In genomic region chr10:119103687-119104652, GRCh38 we compare ENCODE assay signal across 8 cellular contexts. TPM values are rescaled to one million over a fixed set of nuclear protein-coding genes. Genes with fewer than 3 reads are reported as not detected.
DNase-seq lines count a peak whose midpoint lies in the region; ATAC-seq and TF ChIP-seq lines count a peak whose summit lies in the region.

Gene DENND10 (plus strand): TSS chr10:119104113. CDS start chr10:119104143, 30 bp downstream.

- no peak for TF ChIP-seq EP300 in transverse colon (IDR thresholded peaks at IDR 0.05; ENCODE audit: low read depth)

- H3K4me3 ChIP-seq in heart left ventricle (peak within 1 kb of the TSS; percentile 56 to 99 (median 85)), transverse colon (peak within 1 kb of the TSS; percentile 96 to 100 (median 96))

- DNase-seq in DMS153 (lab: John Stamatoyannopoulos, UW) (peak; percentile 21), HUDEP-2 (lab: John Stamatoyannopoulos, UW; ENCODE audit: unreplicated experiment in 76 of 76) (peak in 69 of 76 experiments; percentile 6 to 86 (median 69)), SW480 (ENCODE audit: low spot score) (peak; percentile 62), heart left ventricle (peak; percentile 80 to 92 (median 86)), pons (ENCODE audit: low spot score) (peak; percentile 65), transverse colon (peak; percentile 87)

- H3K27me3 ChIP-seq in heart left ventricle (no peaks in the 10 kb centered on the region), transverse colon (no peaks in the 10 kb centered on the region)

- peak; percentile 79 for ATAC-seq in GM21360 (IDR thresholded peaks at IDR 0.05; ENCODE audit: unreplicated experiment)
- peak; percentile 87 to 97 (median 94) for ATAC-seq in heart left ventricle

- H3K4me1 ChIP-seq in heart left ventricle (peaks cover 0 to 31% (median 11%) of the 10 kb centered on the region in 12 donors), transverse colon (peaks cover 10 to 31% (median 19%) of the 10 kb centered on the region in 4 donors)

- TF ChIP-seq CTCF in heart left ventricle (IDR thresholded peaks at IDR 0.05) (peak in 2 of 12 donors; percentile 13 to 20), transverse colon (IDR thresholded peaks at IDR 0.05) (peak in 1 of 5 experiments; percentile 25)

- 4 to 7% (median 5%) methylated on average over 45 to 95 of the region's 98 CpGs for WGBS in adipose tissue, 3 donors
- 2 to 38% (median 4%) methylated on average over 6 to 98 of the region's 98 CpGs for WGBS in heart left ventricle, 4 donors
- WGBS in transverse colon (ENCODE audit: low coverage in 1 of 2), 2 donors = 8 to 46% methylated on average over 6 to 44 of the region's 98 CpGs

- TF ChIP-seq POLR2A in heart left ventricle (IDR thresholded peaks at IDR 0.05) = peak in 1 of 2 donors; percentile 90
- peak; percentile 88 for TF ChIP-seq POLR2A in transverse colon (IDR thresholded peaks at IDR 0.05)

- H3K36me3 ChIP-seq in heart left ventricle (peaks cover 0 to 15% (median 11%) of the 10 kb centered on the region in 9 donors), transverse colon (peaks cover 0 to 13% (median 5%) of the 10 kb centered on the region in 4 donors)

- H3K27ac ChIP-seq in adipose tissue (ENCODE audit: low read depth, low read length) (no peak within 1 kb of the TSS), heart left ventricle (peak within 1 kb of the TSS; percentile 16 to 84 (median 72)), transverse colon (peak within 1 kb of the TSS; percentile 92 to 95 (median 94))

- in situ Hi-C loops in transverse colon (cut with MboI; ENCODE audit: low pct_ligation_motif_present in 1 of 4, low pct_unique_long_range_greater_than_20kb in 1 of 4, low sequenced_read_pairs in 3 of 4) = no loop called here

- no peaks in the 10 kb centered on the region for H3K9me3 ChIP-seq in heart left ventricle
- H3K9me3 ChIP-seq in transverse colon = no peaks in the 10 kb centered on the region

- intact Hi-C loops in heart left ventricle (cut with DNase I) = loop anchor here in 3 of 10 donors (2.0 kb wide), 1 partner anchor 23 kb away; the partner anchor contains the start of gene EIF3A (in 3 of the 3)
- intact Hi-C loops in transverse colon (cut with DNase I; ENCODE audit: low total_unique reads) = no loop called here

RNA-seq across cellular contexts. Expression of gene DENND10, which starts in this region (rescaled TPM):
- polyA plus RNA-seq in adipose tissue (10 to 100 TPM; 11.7 to 38.8 (median 29.8) TPM), heart left ventricle (10 to 100 TPM in 1 of 2 donors, 1 to 10 TPM in 1; 7.9 to 18.2 TPM)
- total RNA-seq in heart left ventricle (10 to 100 TPM; 20.9 to 31.0 (median 24.4) TPM), transverse colon (100 to 1,000 TPM in 1 of 4 donors, 10 to 100 TPM in 3; 57.1 to 103 (median 59.9) TPM)

Comparison
In these comparisons a context has a peak if more than half of its experiments do, and no peak if none do; other contexts are left out.
1. DNase-seq: peak in every context shown above with its lines; median percentile 87 in transverse colon; 86 in heart left ventricle; 69 in HUDEP-2; 65 in pons; 62 in SW480; 21 in DMS153.